Comparison of ENCODE assay signal across 23 cellular contexts in genomic region chr5:59763545-59763944, GRCh38.
A peak's percentile ranks its signal among the peaks of the same experiment; 100 is the strongest.
DNase-seq lines count a peak whose midpoint lies in the region; ATAC-seq and TF ChIP-seq lines count a peak whose summit lies in the region.
"Had no signal": no experiment of that assay in that cellular context is flagged by ENCODE, and none has a peak within 500 bp of the region (broad histone marks: within the 10 kb centered on the region; RNA-seq: fewer than 3 reads in every experiment).

No MANE protein-coding gene starts in this region.

- no peak overlapping the region for H3K4me2 ChIP-seq in mesenchymal stem cell (ENCODE audit: low read length, poor library complexity, severe bottlenecking)

- no peak overlapping the region for H2BK120ac ChIP-seq in mesenchymal stem cell (ENCODE audit: low read depth, low read length)

- no peak overlapping the region for H3K23ac ChIP-seq in mesenchymal stem cell (ENCODE audit: low read length in 2 of 2)

- H3K36me3 Mint-ChIP-seq in activated CD8-positive, alpha-beta T cell treated with anti-CD3 and anti-CD28 coated beads, Interleukin-2, amount 10 ng/mL, durations not matched to agents 7 days and 5 days (ENCODE audit: low read depth), result no peaks in the 10 kb centered on the region
- H3K36me3 Mint-ChIP-seq: activated CD8-positive, alpha-beta memory T cell treated with anti-CD3 and anti-CD28 coated beads, Interleukin-2, amount 10 ng/mL, durations not matched to agents 7 days and 5 days; stimulated activated effector memory CD8-positive, alpha-beta T cell treated with anti-CD3 and anti-CD28 coated beads, Interleukin-12 subunit alpha, Interleukin-12 subunit beta, amount 100 ng/mL, for 72 hours had no signal

- H3K9ac ChIP-seq in mesenchymal stem cell (ENCODE audit: low read length), result no peak overlapping the region

- H3K18ac ChIP-seq in mesenchymal stem cell (ENCODE audit: low read depth in 1 of 2, low read length in 2 of 2), result no peak overlapping the region

- ATAC-seq in activated CD8-positive, alpha-beta T cell treated with anti-CD3 and anti-CD28 coated beads, Interleukin-2, amount 10 ng/mL, durations not matched to agents 7 days and 5 days, result no peak
- ATAC-seq: activated CD4-positive, alpha-beta T cell treated with anti-CD3 and anti-CD28 coated beads for 36 hours; activated CD8-positive, alpha-beta memory T cell treated with anti-CD3 and anti-CD28 coated beads, Interleukin-2, amount 10 ng/mL, durations not matched to agents 7 days and 5 days; activated naive CD8-positive, alpha-beta T cell treated with anti-CD3 and anti-CD28 coated beads, Interleukin-2, amount 50 U/mL, for 24 hours; gastrocnemius medialis; HCT116; stimulated activated effector memory CD8-positive, alpha-beta T cell treated with anti-CD3 and anti-CD28 coated beads, Interleukin-12 subunit alpha, Interleukin-12 subunit beta, amount 100 ng/mL, for 72 hours had no signal

- H4K8ac ChIP-seq in mesenchymal stem cell (ENCODE audit: low read length), result no peak overlapping the region

- POLR2A ChIA-PET in activated CD8-positive, alpha-beta T cell treated with anti-CD3 and anti-CD28 coated beads, Interleukin-2, amount 10 ng/mL, durations not matched to agents 7 days and 5 days (lab: Charles Lee), result no interaction called here

- DNase-seq in NCI-H524 (lab: John Stamatoyannopoulos, UW) (peak; percentile 51 to 89), brain microvascular endothelial cell (no peak), mesenchymal stem cell (peak; percentile 71), putamen (ENCODE audit: low spot score) (no peak), DMS114 treated with DMSO at 0.1 percent for 48 hours (lab: John Stamatoyannopoulos, UW; ENCODE audit: unreplicated experiment) (no peak)
- no peak for DNase-seq in effector CD4-positive, alpha-beta T cell
- DNase-seq in activated CD8-positive, alpha-beta T cell treated with anti-CD3 and anti-CD28 coated beads, Interleukin-2, amount 10 ng/mL, durations not matched to agents 7 days and 5 days, result no peak
- DNase-seq: activated CD4-positive, alpha-beta T cell treated with anti-CD3 and anti-CD28 coated beads for 36 hours; activated CD8-positive, alpha-beta memory T cell treated with anti-CD3 and anti-CD28 coated beads, Interleukin-2, amount 10 ng/mL, durations not matched to agents 7 days and 5 days; activated naive CD8-positive, alpha-beta T cell treated with anti-CD3 and anti-CD28 coated beads, Interleukin-2, amount 50 U/mL, for 24 hours; CD4-positive, alpha-beta T cell; DND-41; gastrocnemius medialis; Kasumi-1; NCI-H1105 treated with DMSO at 0.1 percent for 48 hours; NCI-H2081 treated with DMSO at 0.1 percent for 48 hours; NCI-H510A treated with DMSO at 0.1 percent for 48 hours; SHP77 had no signal

- H2AFZ ChIP-seq in ACC112 (ENCODE audit: low read length, unreplicated experiment) (no peak overlapping the region), mesenchymal stem cell (ENCODE audit: low read depth, low read length) (no peak overlapping the region)

- peaks cover 6% of the 10 kb centered on the region for H3K79me1 ChIP-seq in mesenchymal stem cell (replicated peaks; ENCODE audit: low read length, poor library complexity, severe bottlenecking)

- no peaks in the 10 kb centered on the region for H3K79me2 ChIP-seq in ACC112 (ENCODE audit: control insufficient read depth, insufficient read depth, low read length, unreplicated experiment)

- H3K9me3 Mint-ChIP-seq in activated CD8-positive, alpha-beta T cell treated with anti-CD3 and anti-CD28 coated beads, Interleukin-2, amount 10 ng/mL, durations not matched to agents 7 days and 5 days (ENCODE audit: insufficient read depth), result no peaks in the 10 kb centered on the region
- H3K9me3 Mint-ChIP-seq: activated naive CD8-positive, alpha-beta T cell treated with anti-CD3 and anti-CD28 coated beads, Interleukin-2, amount 50 U/mL, for 24 hours; activated T-helper 2 cell treated with anti-CD3 and anti-CD28 coated beads, Interferon-gamma antibody, Interleukin-2, Interleukin-4, amounts not matched to agents 10 μg/mL and 5 μg/mL and 100 μg/mL, durations not matched to agents 14 hours and 24 hours and 36 hours; CD4-positive, alpha-beta T cell; nephron; stimulated activated effector memory CD8-positive, alpha-beta T cell treated with anti-CD3 and anti-CD28 coated beads, Interleukin-12 subunit alpha, Interleukin-12 subunit beta, amount 100 ng/mL, for 72 hours had no signal

- H3K27ac ChIP-seq in ACC112 (ENCODE audit: low read depth, low read length) (peak overlapping the region; percentile 25; the same call in 1 of the 2 replicates), brain microvascular endothelial cell (peak overlapping the region; percentile 9), mesenchymal stem cell (ENCODE audit: low read length, poor library complexity, severe bottlenecking) (no peak overlapping the region)
- H3K27ac ChIP-seq: gastrocnemius medialis had no signal

- H2BK12ac ChIP-seq in mesenchymal stem cell (ENCODE audit: low read length in 2 of 2), result no peak overlapping the region

- H3K4me1 ChIP-seq in ACC112 (ENCODE audit: control insufficient read depth, insufficient read depth, low read length, unreplicated experiment) (peaks cover 30% of the 10 kb centered on the region), mesenchymal stem cell (ENCODE audit: control insufficient read depth, insufficient read depth, low read depth, low read length) (peaks cover 7% of the 10 kb centered on the region)

- CTCF ChIA-PET in activated CD8-positive, alpha-beta T cell treated with anti-CD3 and anti-CD28 coated beads, Interleukin-2, amount 10 ng/mL, durations not matched to agents 7 days and 5 days (lab: Charles Lee), result no interaction called here

- no peak overlapping the region for H4K91ac ChIP-seq in mesenchymal stem cell (ENCODE audit: low read length)

- no peak overlapping the region for H3K4ac ChIP-seq in mesenchymal stem cell (ENCODE audit: low read depth in 1 of 2, low read length in 2 of 2)

- no peak for TF ChIP-seq CTCF in brain microvascular endothelial cell (IDR thresholded peaks at IDR 0.05; ENCODE audit: low read depth, low read length, missing control alignments)

- peaks cover 22% of the 10 kb centered on the region for H3K27me3 Mint-ChIP-seq in activated CD8-positive, alpha-beta T cell treated with anti-CD3 and anti-CD28 coated beads, Interleukin-2, amount 10 ng/mL, durations not matched to agents 7 days and 5 days (ENCODE audit: low read depth)

- in situ Hi-C loops in brain microvascular endothelial cell (cut with HindIII; ENCODE audit: low pct_ligation_motif_present, low sequenced_read_pairs), result no loop called here

- 80% methylated on average over 2 of the region's 2 CpGs for WGBS in mesenchymal stem cell

- H2AK5ac ChIP-seq in mesenchymal stem cell (ENCODE audit: low read length, severe bottlenecking), result peak overlapping the region; percentile 48

- H3K4me1 Mint-ChIP-seq in activated CD8-positive, alpha-beta T cell treated with anti-CD3 and anti-CD28 coated beads, Interleukin-2, amount 10 ng/mL, durations not matched to agents 7 days and 5 days (ENCODE audit: low read depth), result no peaks in the 10 kb centered on the region
- H3K4me1 Mint-ChIP-seq: activated CD8-positive, alpha-beta memory T cell treated with anti-CD3 and anti-CD28 coated beads, Interleukin-2, amount 10 ng/mL, durations not matched to agents 7 days and 5 days had no signal

- H3K27me3 ChIP-seq in ACC112 (ENCODE audit: insufficient read depth, low read length) (peaks cover 19% of the 10 kb centered on the region), brain microvascular endothelial cell (replicated peaks) (no peaks in the 10 kb centered on the region), mesenchymal stem cell (ENCODE audit: control insufficient read depth in 1 of 2, insufficient read depth in 1 of 2, low read length in 2 of 2) (peaks cover 0 to 36% of the 10 kb centered on the region in 2 experiments)

- H3K36me3 ChIP-seq in ACC112 (ENCODE audit: insufficient read depth, low read length) (no peaks in the 10 kb centered on the region), brain microvascular endothelial cell (replicated peaks) (no peaks in the 10 kb centered on the region), mesenchymal stem cell (ENCODE audit: control insufficient read depth in 1 of 2, insufficient read depth in 2 of 2, low read depth in 1 of 2, low read length in 2 of 2) (no peaks in the 10 kb centered on the region)
- H3K36me3 ChIP-seq: gastrocnemius medialis had no signal

- H2BK15ac ChIP-seq in mesenchymal stem cell (ENCODE audit: low read depth, poor library complexity, severe bottlenecking), result no peak overlapping the region

- no peak overlapping the region for H3K14ac ChIP-seq in mesenchymal stem cell (ENCODE audit: low read length in 2 of 2)

- no peaks in the 10 kb centered on the region for H3K9me3 ChIP-seq in mesenchymal stem cell (ENCODE audit: control insufficient read depth, low read length)
- H3K9me3 ChIP-seq: gastrocnemius medialis had no signal

- no peak overlapping the region for H3K4me3 Mint-ChIP-seq in activated CD8-positive, alpha-beta T cell treated with anti-CD3 and anti-CD28 coated beads, Interleukin-2, amount 10 ng/mL, durations not matched to agents 7 days and 5 days
- H3K4me3 Mint-ChIP-seq: activated CD4-positive, alpha-beta T cell treated with anti-CD3 and anti-CD28 coated beads for 36 hours; activated CD8-positive, alpha-beta memory T cell treated with anti-CD3 and anti-CD28 coated beads, Interleukin-2, amount 10 ng/mL, durations not matched to agents 7 days and 5 days; activated naive CD8-positive, alpha-beta T cell treated with anti-CD3 and anti-CD28 coated beads, Interleukin-2, amount 50 U/mL, for 24 hours; CD4-positive, alpha-beta T cell; stimulated activated effector memory CD8-positive, alpha-beta T cell treated with anti-CD3 and anti-CD28 coated beads, Interleukin-12 subunit alpha, Interleukin-12 subunit beta, amount 100 ng/mL, for 72 hours had no signal

- H3K4me3 ChIP-seq in ACC112 (ENCODE audit: low read depth, low read length), result no peak overlapping the region
- H3K4me3 ChIP-seq in brain microvascular endothelial cell (ENCODE audit: low read depth, low read length), result no peak overlapping the region
- no peak overlapping the region for H3K4me3 ChIP-seq in mesenchymal stem cell (ENCODE audit: insufficient read depth in 1 of 2, low read depth in 1 of 2, low read length in 2 of 2)
- H3K4me3 ChIP-seq: gastrocnemius medialis had no signal

- no peak overlapping the region for H3K27ac Mint-ChIP-seq in activated CD8-positive, alpha-beta T cell treated with anti-CD3 and anti-CD28 coated beads, Interleukin-2, amount 10 ng/mL, durations not matched to agents 7 days and 5 days
- H3K27ac Mint-ChIP-seq: activated CD4-positive, alpha-beta T cell treated with anti-CD3 and anti-CD28 coated beads for 36 hours; activated CD8-positive, alpha-beta memory T cell treated with anti-CD3 and anti-CD28 coated beads, Interleukin-2, amount 10 ng/mL, durations not matched to agents 7 days and 5 days; activated naive CD8-positive, alpha-beta T cell treated with anti-CD3 and anti-CD28 coated beads, Interleukin-2, amount 50 U/mL, for 24 hours; activated T-helper 2 cell treated with anti-CD3 and anti-CD28 coated beads, Interferon-gamma antibody, Interleukin-2, Interleukin-4, amounts not matched to agents 10 μg/mL and 5 μg/mL and 100 μg/mL, durations not matched to agents 14 hours and 24 hours and 36 hours; CD4-positive, alpha-beta T cell; stimulated activated effector memory CD8-positive, alpha-beta T cell treated with anti-CD3 and anti-CD28 coated beads, Interleukin-12 subunit alpha, Interleukin-12 subunit beta, amount 100 ng/mL, for 72 hours had no signal

- H2BK5ac ChIP-seq in mesenchymal stem cell (ENCODE audit: low read depth, low read length, poor library complexity, severe bottlenecking), result no peak overlapping the region

Comparison
In these comparisons a context has a peak if more than half of its experiments do, and no peak if none do; other contexts are left out.
1. DNase-seq: peak in NCI-H524 (2 of 2) and mesenchymal stem cell (single experiment); none in brain microvascular endothelial cell (single experiment), effector CD4-positive, alpha-beta T cell (single experiment), putamen (single experiment), DMS114 treated with DMSO at 0.1 percent for 48 hours (single experiment) and activated CD8-positive, alpha-beta T cell treated with anti-CD3 and anti-CD28 coated beads, Interleukin-2, amount 10 ng/mL, durations not matched to agents 7 days and 5 days (single experiment).